8 cellular contexts compared by ENCODE assay signal in the genomic region with DNA sequence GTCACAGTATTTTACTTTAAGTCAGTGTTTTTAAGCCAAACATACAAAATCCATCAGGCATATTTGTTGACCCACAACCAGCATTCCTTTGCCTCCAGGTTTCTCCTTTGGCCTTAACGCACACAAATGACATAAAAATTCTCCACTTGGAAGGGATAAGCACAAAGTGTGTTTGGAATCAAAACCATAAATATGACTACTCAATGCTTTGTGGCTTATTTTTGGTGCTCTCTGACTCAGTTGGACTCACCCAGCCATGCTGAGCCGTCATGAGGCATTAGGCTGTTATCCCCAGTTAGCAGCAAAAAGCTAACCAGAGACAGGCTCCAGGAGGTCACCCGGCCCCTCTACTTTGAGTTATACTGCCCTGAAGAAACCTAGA. TPM values are rescaled to one million over a fixed set of nuclear protein-coding genes. Genes with fewer than 3 reads are reported as not detected.
DNase-seq lines count a peak whose midpoint lies in the region; ATAC-seq and TF ChIP-seq lines count a peak whose summit lies in the region.

No MANE protein-coding gene starts in this region.

- no peak for TF ChIP-seq EP300 in sigmoid colon (IDR thresholded peaks at IDR 0.05)

- no peak for TF ChIP-seq POLR2A in sigmoid colon (IDR thresholded peaks at IDR 0.05)

- H3K36me3 ChIP-seq in SK-N-MC (ENCODE audit: insufficient read depth, low read length): 0 out of 2 replicates have a peak, but pooled peaks cover 4% of the 10 kb centered on the region
- no peaks in the 10 kb centered on the region for H3K36me3 ChIP-seq in sigmoid colon

- H3K9ac ChIP-seq in SK-N-MC (ENCODE audit: insufficient read length): peak overlapping the region; percentile 82

- H3K4me1 ChIP-seq in sigmoid colon: peaks cover 0 to 73% (median 58%) of the 10 kb centered on the region in 4 donors

- no peaks in the 10 kb centered on the region for H3K9me3 ChIP-seq in SK-N-MC (ENCODE audit: low read depth, low read length)
- H3K9me3 ChIP-seq in sigmoid colon: no peaks in the 10 kb centered on the region

- intact Hi-C loops in sigmoid colon (cut with DNase I): no loop called here

- H3K4me3 ChIP-seq in SK-N-MC: peak overlapping the region; percentile 94
- H3K4me3 ChIP-seq in sigmoid colon: peak overlapping the region; percentile 70 to 84 (median 82)

- DNase-seq in GM04504 (ENCODE audit: low read depth) (peak; percentile 17), SK-N-MC (ENCODE audit: low read depth, low spot score) (no peak), fibroblast of peridontal ligament (ENCODE audit: extremely low read depth) (peak; percentile 61), sigmoid colon (no peak), SKM-1 (lab: John Stamatoyannopoulos, UW; ENCODE audit: unreplicated experiment) (no peak)

- TF ChIP-seq CTCF in sigmoid colon (IDR thresholded peaks at IDR 0.05): no peak

- H3K27ac ChIP-seq in SK-N-MC (no peak overlapping the region; the same call in 1 of the 2 replicates), sigmoid colon (peak overlapping the region; percentile 85 to 93 (median 88))

- H3K27me3 ChIP-seq in sigmoid colon: no peaks in the 10 kb centered on the region

- ATAC-seq in HG03097 (IDR thresholded peaks at IDR 0.05; ENCODE audit: low FRiP score, unreplicated experiment) (no peak), GM21515 (IDR thresholded peaks at IDR 0.05; ENCODE audit: unreplicated experiment) (no peak), GM21423 (IDR thresholded peaks at IDR 0.05; ENCODE audit: unreplicated experiment) (no peak)

- 24 to 61% methylated on average over 3 of the region's 3 CpGs for WGBS in sigmoid colon, 2 donors

RNA-seq across cellular contexts. Expression of gene PRUNE1, which starts 0.9 kb away (rescaled TPM):
- total RNA-seq in sigmoid colon: 10 to 100 TPM; 16.7 to 33.9 (median 27.7) TPM
- polyA plus RNA-seq in sigmoid colon: 10 to 100 TPM; 15.5 to 18.7 (median 18.6) TPM

RNA-seq across cellular contexts. Expression of gene MINDY1, which starts 2.5 kb away (rescaled TPM):
- 10 to 100 TPM; 21.7 to 51.8 (median 27.0) TPM for total RNA-seq in sigmoid colon
- 10 to 100 TPM; 15.6 to 26.4 (median 22.1) TPM for polyA plus RNA-seq in sigmoid colon

RNA-seq across cellular contexts. Expression of gene ANXA9, which starts 27.1 kb away (rescaled TPM):
- under 1 TPM in 1 of 4 donors, not detected in 3; 0.36 TPM for total RNA-seq in sigmoid colon
- polyA plus RNA-seq in sigmoid colon: under 1 TPM in 2 of 3 donors, not detected in 1; 0.45 to 0.60 TPM

RNA-seq across cellular contexts. Expression of gene BNIPL, which starts 27.2 kb away (rescaled TPM):
- total RNA-seq in sigmoid colon: under 1 TPM in 2 of 4 donors, not detected in 2; 0.28 to 0.36 TPM
- polyA plus RNA-seq in sigmoid colon: under 1 TPM in 1 of 3 donors, not detected in 2; 0.47 TPM

RNA-seq across cellular contexts. Expression of gene CERS2, which starts 34.6 kb away (rescaled TPM):
- total RNA-seq in sigmoid colon: 100 to 1,000 TPM in 1 of 4 donors, 10 to 100 TPM in 3; 68.7 to 103 (median 79.1) TPM
- polyA plus RNA-seq in sigmoid colon: 100 to 1,000 TPM in 1 of 3 donors, 10 to 100 TPM in 2; 50.6 to 115 (median 97.8) TPM

Comparison
In these comparisons a context has a peak if more than half of its experiments do, and no peak if none do; other contexts are left out.
1. DNase-seq: peak in GM04504 (single experiment) and fibroblast of peridontal ligament (single experiment); none in SK-N-MC (single experiment), sigmoid colon (single experiment) and SKM-1 (single experiment).